In the genomic region with DNA sequence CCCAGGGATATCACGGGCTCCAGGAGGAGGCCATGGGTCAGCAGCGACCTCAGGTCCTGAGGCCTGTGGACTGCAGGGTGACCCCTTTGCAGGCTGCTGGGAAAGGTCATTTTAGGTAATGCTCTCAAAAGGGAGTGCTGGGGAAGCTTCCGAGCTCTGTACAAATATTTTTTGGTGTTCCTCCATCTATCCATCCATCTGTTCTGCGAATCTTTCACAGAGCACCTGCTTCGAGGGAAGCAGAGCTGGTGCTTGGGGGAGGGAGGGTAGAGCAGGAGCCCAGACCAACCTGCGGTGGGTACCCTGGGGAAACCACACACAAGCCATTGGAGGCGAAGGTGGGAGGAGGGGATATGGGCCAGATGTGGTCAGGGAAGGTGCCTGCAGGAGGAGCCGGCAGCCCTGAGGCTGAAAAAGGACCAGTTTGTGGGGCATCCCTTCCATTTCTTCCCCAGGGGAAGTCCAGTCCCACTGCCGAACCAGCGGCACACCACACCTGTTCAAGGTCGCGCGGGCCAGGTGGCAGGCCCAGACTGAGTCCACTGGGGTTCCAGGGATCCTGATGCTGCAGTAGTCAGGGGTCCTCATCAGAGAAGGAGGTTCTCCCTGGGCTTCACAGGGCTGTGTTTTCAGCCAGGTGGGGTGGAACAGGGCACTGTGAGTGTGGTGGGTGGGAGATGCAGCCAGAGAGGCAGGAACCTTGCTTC, we compare ENCODE assay signal across 24 cellular contexts. TPM values are rescaled to one million over a fixed set of nuclear protein-coding genes. Genes with fewer than 3 reads are reported as not detected.
DNase-seq lines count a peak whose midpoint lies in the region; ATAC-seq, FAIRE-seq and TF ChIP-seq lines count a peak whose summit lies in the region.
"Had no signal": no experiment of that assay in that cellular context is flagged by ENCODE, and none has a peak within 500 bp of the region (broad histone marks: within the 10 kb centered on the region; RNA-seq: fewer than 3 reads in every experiment).

No MANE protein-coding gene starts in this region.

- in situ Hi-C loops in K562 (cut with MboI): no loop called here

- no peak for TF ChIP-seq EP300 in K562 (IDR thresholded peaks at IDR 0.05; ENCODE audit: low read length)

- DNase-seq in NCI-H2171 treated with DMSO at 0.1 percent for 48 hours (lab: John Stamatoyannopoulos, UW) (peak; percentile 60), NCI-H2171 (lab: John Stamatoyannopoulos, UW) (no peak), K562 (ENCODE audit: extremely low read depth in 1 of 4, low spot score in 3 of 4) (peak in 3 of 4 experiments; percentile 58 to 64 (median 58)), NCI-H2029 treated with DMSO at 0.1 percent for 48 hours (lab: John Stamatoyannopoulos, UW) (no peak), SHP77 treated with DMSO at 0.1 percent for 48 hours (lab: John Stamatoyannopoulos, UW) (no peak)
- DNase-seq in stimulated activated naive CD4-positive, alpha-beta T cell (lab: John Stamatoyannopoulos, UW): no peak
- DNase-seq: 8988T; ACHN; AML-193; BE2C; Caco-2; CD4-positive, CD25-positive, alpha-beta regulatory T cell; CD8-positive, alpha-beta T cell; DMS153; DND-41; GDM1; H9 had no signal

- POLR2A ChIA-PET in K562 (lab: Yijun Ruan, JAX): interaction anchor here (0.8 to 9.9 kb wide), 11 partner anchors 11 to 192 kb away, joined by 3 to 178 read pairs (median 5); a partner anchor contains a TSS

- H3K27ac ChIP-seq in BLaER1 treated with 17β-estradiol and CSF1 and Interleukin-3, amounts not matched to agents 10 nM and 100 nM: no peak overlapping the region
- H3K27ac ChIP-seq in K562 (ENCODE audit: extremely low read depth, low read depth, low read length): no peak overlapping the region
- H3K27ac ChIP-seq: A549, C4-2B had no signal

- no peak for FAIRE-seq in K562 (lab: Jason Lieb, UNC)
- FAIRE-seq: A549, GM12878 had no signal

- H3K4me3 ChIP-seq in BLaER1 treated with 17β-estradiol and CSF1 and Interleukin-3, amounts not matched to agents 10 nM and 100 nM: no peak overlapping the region; a peak in 1 of 20 replicates
- no peak overlapping the region for H3K4me3 ChIP-seq in K562
- H3K4me3 ChIP-seq: A549, GM12878, GM23338 had no signal

- no TSS peak for BruUV-seq in K562 (replicated peaks; lab: Mats Ljungman, UMichigan)

- H3K36me3 ChIP-seq in BLaER1 treated with 17β-estradiol and CSF1 and Interleukin-3, amounts not matched to agents 10 nM and 100 nM: no peaks in the 10 kb centered on the region
- no peaks in the 10 kb centered on the region for H3K36me3 ChIP-seq in K562 (ENCODE audit: control insufficient read depth, insufficient read depth, low read length)
- H3K36me3 ChIP-seq: BE2C had no signal

- no peak for TF ChIP-seq RAD21 in K562 (CRISPR knock-in tag; conservative IDR thresholded peaks at IDR 0.05 in 1 of 2, IDR thresholded peaks at IDR 0.05 in 1 of 2)

- H3K79me2 ChIP-seq in K562 (ENCODE audit: control insufficient read depth, insufficient read depth, low read length): no peaks in the 10 kb centered on the region

- WGBS in K562 (ENCODE audit: insufficient coverage, low coverage, missing lambda C conversion rate): under 1% methylated on average over 13 of the region's 13 CpGs

- no peaks in the 10 kb centered on the region for H3K9me3 ChIP-seq in BLaER1 treated with 17β-estradiol and CSF1 and Interleukin-3, amounts not matched to agents 10 nM and 100 nM (replicated peaks in 1 of 11)
- no peaks in the 10 kb centered on the region for H3K9me3 ChIP-seq in K562 (replicated peaks; ENCODE audit: control insufficient read depth, insufficient read depth, low read depth, low read length)
- H3K9me3 ChIP-seq: A549, BE2C, Caco-2 had no signal

- no peak overlapping the region for H2AFZ ChIP-seq in K562 (ENCODE audit: low read depth, low read length)
- H2AFZ ChIP-seq: GM23338 had no signal

- peaks cover 31 to 96% (median 91%) of the 10 kb centered on the region in 10 experiments for H3K4me1 ChIP-seq in BLaER1 treated with 17β-estradiol and CSF1 and Interleukin-3, amounts not matched to agents 10 nM and 100 nM
- peaks cover 16 to 28% of the 10 kb centered on the region in 2 experiments; a peak in 4 of 5 replicates for H3K4me1 ChIP-seq in K562 (replicated peaks in 1 of 2; ENCODE audit: control insufficient read depth in 2 of 2, insufficient read depth in 2 of 2, low read length in 2 of 2)
- H3K4me1 ChIP-seq: Caco-2 had no signal

- intact Hi-C loops in K562 (cut with micrococcal nuclease): no loop called here

- peaks cover 27% of the 10 kb centered on the region for H3K9me1 ChIP-seq in K562 (ENCODE audit: control insufficient read depth, insufficient read depth, low read length)

- CTCF ChIA-PET in K562 (lab: Yijun Ruan, JAX; ENCODE audit: low intra/inter-chr PET ratio): no interaction called here

- no peaks in the 10 kb centered on the region for H3K27me3 ChIP-seq in BLaER1 treated with 17β-estradiol and CSF1 and Interleukin-3, amounts not matched to agents 10 nM and 100 nM
- H3K27me3 ChIP-seq in K562 (ENCODE audit: control insufficient read depth in 2 of 2, insufficient read depth in 2 of 2, low read length in 2 of 2): peaks cover 65 to 88% of the 10 kb centered on the region in 2 experiments
- H3K27me3 ChIP-seq: BE2C had no signal

- H3K4me2 ChIP-seq in BLaER1 treated with 17β-estradiol and CSF1 and Interleukin-3, amounts not matched to agents 10 nM and 100 nM: peak overlapping the region in 9 of 11 experiments; percentile 24 to 81 (median 65); a peak in 17 of 22 replicates
- no peak overlapping the region for H3K4me2 ChIP-seq in K562 (ENCODE audit: insufficient read depth, low read length)
- H3K4me2 ChIP-seq: A549, GM23338 had no signal

- H3K9ac ChIP-seq in BLaER1 treated with 17β-estradiol and CSF1 and Interleukin-3, amounts not matched to agents 10 nM and 100 nM: no peak overlapping the region
- H3K9ac ChIP-seq in K562 (ENCODE audit: insufficient read depth in 1 of 2, low read depth in 2 of 2, low read length in 2 of 2): peak overlapping the region in 1 of 2 experiments; percentile 7; a peak in 1 of 4 replicates

- H4K20me1 ChIP-seq in BLaER1 treated with 17β-estradiol and CSF1 and Interleukin-3, amounts not matched to agents 10 nM and 100 nM: peaks cover 0 to 97% (median 0%) of the 10 kb centered on the region in 11 experiments; a peak in 6 of 22 replicates
- H4K20me1 ChIP-seq in K562 (replicated peaks; ENCODE audit: control insufficient read depth, insufficient read depth, low read length): peaks cover 74% of the 10 kb centered on the region

- no peak for TF ChIP-seq POLR2A in K562 (conservative IDR thresholded peaks at IDR 0.05)

- no peak; the same call in 2 of the 3 replicates for ATAC-seq in K562
- ATAC-seq: A549; CD8-positive, alpha-beta T cell; GM12878; GM23338; HCT116 had no signal

- no peak for TF ChIP-seq CTCF in K562 (IDR thresholded peaks at IDR 0.05 in 2 of 3, conservative IDR thresholded peaks at IDR 0.05 in 1 of 3; ENCODE audit: insufficient read depth in 2 of 3, low read depth in 1 of 3, low read length in 3 of 3)

TF ChIP-seq in K562, 482 proteins besides CTCF, POLR2A, EP300 and RAD21 (continues in another document):
- TF ChIP-seq NRF1 (conservative IDR thresholded peaks at IDR 0.05 in 1 of 2, IDR thresholded peaks at IDR 0.05 in 1 of 2) (no peak), CREB1 (IDR thresholded peaks at IDR 0.05) (no peak), CREB1 (CRISPR knock-in tag; IDR thresholded peaks at IDR 0.05) (no peak), CHD2 (IDR thresholded peaks at IDR 0.05; ENCODE audit: low read depth, low read length) (0 out of 2 replicates have a peak, but pooled peaks have one; percentile 14), MCM7 (IDR thresholded peaks at IDR 0.05) (no peak), RB1 (IDR thresholded peaks at IDR 0.05; ENCODE audit: low read depth) (peak; percentile 44; the same call in 1 of the 2 replicates), TBP (optimal IDR thresholded peaks at IDR 0.05; ENCODE audit: low read depth, low read length) (peak; percentile 21)

RNA-seq across cellular contexts. Expression of a gene that starts 13.1 kb away (rescaled TPM):
- total RNA-seq in K562 (2011; cell fraction: chromatin; rRNA removed; ENCODE audit: low replicate concordance): 0.79 and 1.2 TPM in 2 replicates
- 0.50 and 0.79 TPM in 2 replicates for total RNA-seq in K562 (2011; cell fraction: nucleolus; rRNA removed)
- total RNA-seq in K562 (2011; cell fraction: nucleoplasm; rRNA removed): 0.29 and 0.46 TPM in 2 replicates
- 0.14 and 0.24 TPM in 2 replicates for total RNA-seq in K562 (2014; rRNA removed)
- 0.04 and 0.10 TPM in 2 replicates for total RNA-seq in K562 (2014; rRNA removed; fragmentation: Illumina TruSeq; extraction: Trizol)
- 0.04 and 0.11 TPM in 2 replicates for total RNA-seq in K562 (2015; rRNA removed; fragmentation: Illumina TruSeq; extraction: Trizol)
- 0.22 and 0.74 TPM in 2 replicates for total RNA-seq in K562 (2021)
- 0.13 and 0.22 TPM in 2 replicates for polyA plus RNA-seq in K562 (2011; rRNA removed)
- polyA plus RNA-seq in K562 (2011; cell fraction: cytosol; rRNA removed): 0.15 and 0.31 TPM in 2 replicates
- polyA plus RNA-seq in K562 (2011; cell fraction: nucleus; rRNA removed): 0.35 and 0.60 TPM in 2 replicates
- polyA plus RNA-seq in K562 (2012): 0.14 and 0.26 TPM in 2 replicates
- polyA plus RNA-seq in K562 (2014; fragmentation: Illumina TruSeq; extraction: Trizol): 0.12 and 0.13 TPM in 2 replicates
- not detected for polyA plus RNA-seq in K562 (2014; fragmentation: Nextera tagmentation; extraction: Ambion mirVana)
- 0.18 TPM in 1 of 2 replicates, not detected in the other for polyA plus RNA-seq in K562 (2014; rRNA removed)
- 0.21 and 0.32 TPM in 2 replicates for polyA minus RNA-seq in K562 (2011; rRNA and poly(A)+ RNA removed)
- polyA minus RNA-seq in K562 (2011; cell fraction: cytosol; rRNA and poly(A)+ RNA removed): 0.57 TPM in 1 of 2 replicates, not detected in the other
- polyA minus RNA-seq in K562 (2011; cell fraction: nucleus; rRNA and poly(A)+ RNA removed): 0.40 and 0.67 TPM in 2 replicates
- total RNA-seq: CD8-positive, alpha-beta T cell had no signal

RNA-seq across cellular contexts. Expression of a gene that starts 58.3 kb away (rescaled TPM):
- total RNA-seq in K562 (2011; cell fraction: chromatin; rRNA removed; ENCODE audit: low replicate concordance): not detected in 2 replicates
- total RNA-seq in K562 (2011; cell fraction: nucleolus; rRNA removed): not detected in 2 replicates
- not detected in 2 replicates for total RNA-seq in K562 (2011; cell fraction: nucleoplasm; rRNA removed)
- total RNA-seq in K562 (2014; rRNA removed) (not detected in 2 replicates), K562 (2014; rRNA removed; fragmentation: Illumina TruSeq; extraction: Trizol) (not detected in 2 replicates), K562 (2015; rRNA removed; fragmentation: Illumina TruSeq; extraction: Trizol) (not detected in 2 replicates), K562 (2021) (not detected in 2 replicates)
- polyA plus RNA-seq in K562 (2011; rRNA removed) (0.24 TPM in 1 of 2 replicates, not detected in the other), K562 (2014; fragmentation: Illumina TruSeq; extraction: Trizol) (not detected in 2 replicates), K562 (2014; fragmentation: Nextera tagmentation; extraction: Ambion mirVana) (under 1 TPM in 1 of 2 experiments, not detected in 1; 0.35 TPM), K562 (2014; rRNA removed) (not detected in 2 replicates)
- not detected in 2 replicates for polyA plus RNA-seq in K562 (2011; cell fraction: cytosol; rRNA removed)
- polyA plus RNA-seq in K562 (2011; cell fraction: nucleus; rRNA removed): 0.27 TPM in 1 of 2 replicates, not detected in the other
- polyA plus RNA-seq in K562 (2012): not detected in 2 replicates
- not detected in 2 replicates for polyA minus RNA-seq in K562 (2011; rRNA and poly(A)+ RNA removed)
- polyA minus RNA-seq in K562 (2011; cell fraction: cytosol; rRNA and poly(A)+ RNA removed): not detected in 2 replicates
- not detected in 2 replicates for polyA minus RNA-seq in K562 (2011; cell fraction: nucleus; rRNA and poly(A)+ RNA removed)
- total RNA-seq: CD4-positive, CD25-positive, alpha-beta regulatory T cell; GM23338; H4; H9 had no signal

Comparison
In these comparisons a context has a peak if more than half of its experiments do, and no peak if none do; other contexts are left out.
1. DNase-seq: peak in NCI-H2171 treated with DMSO at 0.1 percent for 48 hours (single experiment) and K562 (3 of 4); none in NCI-H2171 (single experiment), NCI-H2029 treated with DMSO at 0.1 percent for 48 hours (single experiment), SHP77 treated with DMSO at 0.1 percent for 48 hours (single experiment) and stimulated activated naive CD4-positive, alpha-beta T cell (0 of 6).